ENCODE assay signal across 17 cellular contexts in the genomic region with DNA sequence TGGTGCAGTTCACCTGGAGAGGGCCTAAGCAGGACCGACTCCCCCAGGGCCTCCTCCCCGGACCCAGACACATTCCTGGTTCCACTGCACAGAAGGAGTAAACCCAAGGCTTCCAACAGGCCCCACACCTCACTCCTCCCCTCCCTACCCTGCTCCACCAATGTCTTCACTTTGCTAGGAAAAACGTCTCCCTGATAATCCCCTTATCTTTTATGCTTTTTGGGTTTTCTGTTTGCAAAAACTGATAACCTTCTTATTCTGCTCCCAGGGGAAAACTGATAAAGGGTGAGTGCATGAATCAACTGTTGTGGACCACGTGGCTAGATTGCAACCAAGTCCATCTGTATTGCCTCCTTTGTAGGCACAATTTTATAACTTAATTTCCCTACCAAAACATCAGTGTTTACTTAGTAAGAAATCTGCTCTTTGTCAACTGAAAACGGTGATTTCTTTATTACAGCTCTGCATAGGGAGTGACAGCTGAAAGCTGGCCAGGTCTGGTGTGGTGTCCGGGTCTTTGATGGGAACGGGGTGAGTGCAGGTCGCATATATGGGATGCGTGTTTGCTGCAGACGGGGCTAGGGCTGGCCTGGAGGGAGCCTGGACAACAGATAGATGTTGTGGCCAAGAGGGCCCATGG.
DNase-seq lines count a peak whose midpoint lies in the region; ATAC-seq and TF ChIP-seq lines count a peak whose summit lies in the region.
"Had no signal": no experiment of that assay in that cellular context is flagged by ENCODE, and none has a peak within 500 bp of the region (broad histone marks: within the 10 kb centered on the region; RNA-seq: fewer than 3 reads in every experiment).

No MANE protein-coding gene starts in this region.

- peak overlapping the region; percentile 60 for H3K4me2 ChIP-seq in osteoblast (ENCODE audit: insufficient read depth, low read length)

- peaks cover 76% of the 10 kb centered on the region for H3K4me1 ChIP-seq in Caco-2
- peaks cover 21% of the 10 kb centered on the region for H3K4me1 ChIP-seq in endodermal cell (ENCODE audit: control insufficient read depth, insufficient read depth, low read length)
- H3K4me1 ChIP-seq in osteoblast (ENCODE audit: insufficient read depth, low read length) = peaks cover 75% of the 10 kb centered on the region
- H3K4me1 ChIP-seq in aorta (ENCODE audit: control insufficient read depth in 1 of 2, insufficient read depth in 2 of 2, low read length in 2 of 2) = peaks cover 0 to 2% of the 10 kb centered on the region in 2 donors

- peak overlapping the region; percentile 95 for H3K27ac ChIP-seq in RWPE1
- no peak overlapping the region for H3K27ac ChIP-seq in endodermal cell (ENCODE audit: low read depth, low read length)
- peak overlapping the region; percentile 99 for H3K27ac ChIP-seq in osteoblast (ENCODE audit: low read depth, low read length)
- H3K27ac ChIP-seq in aorta (ENCODE audit: low read depth in 1 of 2, low read length in 2 of 2) = peak overlapping the region in 1 of 2 donors; percentile 20
- H3K27ac ChIP-seq: HL-60 had no signal

- H3K4me3 Mint-ChIP-seq in Caco-2 (ENCODE audit: unreplicated experiment) (peak overlapping the region; percentile 48), endodermal cell (peak overlapping the region; percentile 22)
- H3K4me3 Mint-ChIP-seq: activated CD8-positive, alpha-beta memory T cell treated with anti-CD3 and anti-CD28 coated beads, Interleukin-2, amount 10 ng/mL, durations not matched to agents 7 days and 5 days; WTC11 had no signal

- no TSS peak for BruUV-seq in Caco-2 (replicated peaks; lab: Mats Ljungman, UMichigan)

- H3K4me1 Mint-ChIP-seq in Caco-2 (ENCODE audit: low read depth, unreplicated experiment) (peaks cover 71% of the 10 kb centered on the region), endodermal cell (peaks cover 64% of the 10 kb centered on the region)
- H3K4me1 Mint-ChIP-seq: activated CD8-positive, alpha-beta memory T cell treated with anti-CD3 and anti-CD28 coated beads, Interleukin-2, amount 10 ng/mL, durations not matched to agents 7 days and 5 days had no signal

- H3K36me3 ChIP-seq in Caco-2 (ENCODE audit: control insufficient read depth, insufficient read depth, low read length) (no peaks in the 10 kb centered on the region), endodermal cell (ENCODE audit: control insufficient read depth, insufficient read depth, low read length) (no peaks in the 10 kb centered on the region), osteoblast (ENCODE audit: insufficient read depth, low read length) (no peaks in the 10 kb centered on the region), aorta (ENCODE audit: control insufficient read depth in 1 of 2, insufficient read depth in 2 of 2, low read length in 1 of 2) (no peaks in the 10 kb centered on the region)

- TF ChIP-seq CTCF in Caco-2 (IDR thresholded peaks at IDR 0.05; ENCODE audit: insufficient read depth in 1 of 2, low read depth in 1 of 2, low read length in 1 of 2, severe bottlenecking in 1 of 2, unreplicated experiment in 1 of 2) = no peak
- no peak for TF ChIP-seq CTCF in RWPE1 (conservative IDR thresholded peaks at IDR 0.05; ENCODE audit: low read depth)
- TF ChIP-seq CTCF in endodermal cell (conservative IDR thresholded peaks at IDR 0.05) = no peak
- TF ChIP-seq CTCF in osteoblast (IDR thresholded peaks at IDR 0.05; ENCODE audit: extremely low read depth, low read depth, low read length) = no peak

- H3K4me3 ChIP-seq in Caco-2 (ENCODE audit: low read depth, low read length) (no peak overlapping the region), endodermal cell (ENCODE audit: low read length) (peak overlapping the region; percentile 50), osteoblast (ENCODE audit: insufficient read depth, low read length) (no peak overlapping the region), aorta (ENCODE audit: low read length in 2 of 2) (no peak overlapping the region)

- H2AFZ ChIP-seq in osteoblast (ENCODE audit: low read length) = no peak overlapping the region

- CTCF ChIA-PET in Caco-2 (lab: Charles Lee) (interaction anchor here (0.7 kb wide), 1 partner anchor 137 kb away, joined by 3 read pairs; no protein-coding TSS in a partner anchor), RWPE1 (lab: Yijun Ruan, JAX) (no interaction called here)

- H3K9me3 ChIP-seq in Caco-2 (no peaks in the 10 kb centered on the region), endodermal cell (ENCODE audit: control insufficient read depth, low read length) (no peaks in the 10 kb centered on the region), osteoblast (ENCODE audit: low read depth, low read length) (no peaks in the 10 kb centered on the region), aorta (ENCODE audit: control insufficient read depth, low read length) (no peaks in the 10 kb centered on the region)

- no peak for ATAC-seq in HG02678 (IDR thresholded peaks at IDR 0.05; ENCODE audit: unreplicated experiment)
- ATAC-seq in aorta (ENCODE audit: low FRiP score) = no peak
- ATAC-seq: activated CD8-positive, alpha-beta memory T cell treated with anti-CD3 and anti-CD28 coated beads, Interleukin-2, amount 10 ng/mL, durations not matched to agents 7 days and 5 days; WTC11 had no signal

- H3K27ac Mint-ChIP-seq in Caco-2 (ENCODE audit: unreplicated experiment) (peak overlapping the region; percentile 87), endodermal cell (peak overlapping the region; percentile 70)
- H3K27ac Mint-ChIP-seq: activated CD8-positive, alpha-beta memory T cell treated with anti-CD3 and anti-CD28 coated beads, Interleukin-2, amount 10 ng/mL, durations not matched to agents 7 days and 5 days had no signal

- POLR2A ChIA-PET in Caco-2 (lab: Charles Lee) (no interaction called here), RWPE1 (lab: Yijun Ruan, JAX; ENCODE audit: low non-redundant PET) (no interaction called here)

- WGBS in endodermal cell (ENCODE audit: insufficient coverage in 1 of 2, insufficient read length in 1 of 2), 2 experiments = 52 to 54% methylated on average over 5 to 10 of the region's 10 CpGs
- 31 to 33% methylated on average over 10 of the region's 10 CpGs for WGBS in aorta, 2 donors

- intact Hi-C loops in Caco-2 (cut with micrococcal nuclease; ENCODE audit: unreplicated experiment) (loop anchor here (1.0 to 5.0 kb wide), 6 partner anchors 11 to 201 kb away; partner anchors contain the start of gene GLI2), aorta (cut with DNase I) (loop anchor here (2.0 to 5.0 kb wide), 2 partner anchors 19 to 41 kb away; no protein-coding TSS in a partner anchor)

- H3K36me3 Mint-ChIP-seq in Caco-2 (ENCODE audit: insufficient read depth, unreplicated experiment) (peaks cover 12% of the 10 kb centered on the region), endodermal cell (ENCODE audit: low read depth) (peaks cover 12% of the 10 kb centered on the region)
- H3K36me3 Mint-ChIP-seq: activated CD8-positive, alpha-beta memory T cell treated with anti-CD3 and anti-CD28 coated beads, Interleukin-2, amount 10 ng/mL, durations not matched to agents 7 days and 5 days had no signal

- peaks cover 29% of the 10 kb centered on the region for H3K79me2 ChIP-seq in osteoblast (ENCODE audit: insufficient read depth, low read length)

- H3K9ac ChIP-seq in endodermal cell (ENCODE audit: extremely low read depth, low read length, poor library complexity, severe bottlenecking) = no peak overlapping the region

- peaks cover 5% of the 10 kb centered on the region for H4K20me1 ChIP-seq in osteoblast (ENCODE audit: insufficient read depth, low read length)

- no peaks in the 10 kb centered on the region for H3K27me3 ChIP-seq in Caco-2 (replicated peaks; ENCODE audit: control insufficient read depth, insufficient read depth, low read length)
- no peaks in the 10 kb centered on the region for H3K27me3 ChIP-seq in endodermal cell (ENCODE audit: control insufficient read depth, insufficient read depth, low read length, poor library complexity, severe bottlenecking)
- H3K27me3 ChIP-seq in osteoblast (ENCODE audit: insufficient read depth, low read length) = no peaks in the 10 kb centered on the region
- H3K27me3 ChIP-seq in aorta (ENCODE audit: control insufficient read depth in 1 of 2, insufficient read depth in 2 of 2, low read length in 1 of 2) = no peaks in the 10 kb centered on the region

- no peaks in the 10 kb centered on the region for H3K27me3 Mint-ChIP-seq in Caco-2 (ENCODE audit: insufficient read depth, unreplicated experiment)
- no peaks in the 10 kb centered on the region for H3K27me3 Mint-ChIP-seq in endodermal cell (ENCODE audit: insufficient read depth)
- H3K27me3 Mint-ChIP-seq: activated CD8-positive, alpha-beta memory T cell treated with anti-CD3 and anti-CD28 coated beads, Interleukin-2, amount 10 ng/mL, durations not matched to agents 7 days and 5 days had no signal

- DNase-seq in Caco-2 = peak; percentile 80 to 89
- DNase-seq in RWPE1 (ENCODE audit: low spot score) = no peak
- DNase-seq in endodermal cell = no peak
- DNase-seq in osteoblast (ENCODE audit: insufficient read length, low spot score, missing footprints) = peak; percentile 78
- DNase-seq in stimulated activated CD4-positive, alpha-beta T cell treated with anti-CD3 and anti-CD28 coated beads, Interleukin-2, amount 100 ng/mL, for 24 hours = no peak
- no peak for DNase-seq in activated naive CD4-positive, alpha-beta T cell treated with anti-CD3 and anti-CD28 coated beads, Interleukin-2, amount 50 U/mL, for 16 hours
- DNase-seq in aorta = no peak
- DNase-seq: activated CD8-positive, alpha-beta memory T cell treated with anti-CD3 and anti-CD28 coated beads, Interleukin-2, amount 10 ng/mL, durations not matched to agents 7 days and 5 days; activated naive CD4-positive, alpha-beta T cell; cerebellar nuclear complex; DMS153; GOT3; NCI-H2029 treated with DMSO at 0.1 percent for 48 hours; NK-92 treated with Interleukin-12 subunit alpha and Interleukin-12 subunit beta, amount 100 ng/mL, for 24 hours had no signal

- H3K9me3 Mint-ChIP-seq in Caco-2 (ENCODE audit: unreplicated experiment) = no peaks in the 10 kb centered on the region
- H3K9me3 Mint-ChIP-seq in endodermal cell = peaks cover 6% of the 10 kb centered on the region
- H3K9me3 Mint-ChIP-seq: WTC11 had no signal

Comparison
In these comparisons a context has a peak if more than half of its experiments do, and no peak if none do; other contexts are left out.
1. DNase-seq: peak in Caco-2 (2 of 2) and osteoblast (single experiment); none in RWPE1 (single experiment), endodermal cell (single experiment), stimulated activated CD4-positive, alpha-beta T cell treated with anti-CD3 and anti-CD28 coated beads, Interleukin-2, amount 100 ng/mL, for 24 hours (0 of 2), activated naive CD4-positive, alpha-beta T cell treated with anti-CD3 and anti-CD28 coated beads, Interleukin-2, amount 50 U/mL, for 16 hours (single experiment) and aorta (0 of 2).